Comparison of ENCODE assay signal across 32 cellular contexts in genomic region chr5:168400429-168401220, GRCh38.
"Had no signal": no experiment of that assay in that cellular context is flagged by ENCODE, and none has a peak within 500 bp of the region (broad histone marks: within the 10 kb centered on the region; RNA-seq: fewer than 3 reads in every experiment).

No MANE protein-coding gene starts in this region.

- H3K36me3 ChIP-seq: adrenal gland, brain microvascular endothelial cell, esophagus muscularis mucosa, heart right ventricle, left ventricle myocardium inferior, ovary, sigmoid colon, tibial nerve, uterus had no signal

- H3K27ac ChIP-seq: adrenal gland, brain microvascular endothelial cell, esophagus muscularis mucosa, heart right ventricle, left ventricle myocardium inferior, ovary, psoas muscle, sigmoid colon, suprapubic skin, tibial nerve, uterus, WERI-Rb-1 had no signal

- ATAC-seq: activated CD4-positive, CD25-positive, alpha-beta regulatory T cell treated with anti-CD3 and anti-CD28 coated beads, Interleukin-2, amount 50 U/mL, for 24 hours; effector memory CD8-positive, alpha-beta T cell; heart right ventricle; psoas muscle had no signal

- H3K36me3 Mint-ChIP-seq: activated naive CD8-positive, alpha-beta T cell treated with anti-CD3 and anti-CD28 coated beads for 36 hours; naive B cell had no signal

- H3K4me1 Mint-ChIP-seq: activated naive CD8-positive, alpha-beta T cell treated with anti-CD3 and anti-CD28 coated beads for 36 hours; naive B cell had no signal

- H3K27ac Mint-ChIP-seq: activated naive CD4-positive, alpha-beta T cell treated with anti-CD3 and anti-CD28 coated beads for 36 hours; activated naive CD8-positive, alpha-beta T cell treated with anti-CD3 and anti-CD28 coated beads for 36 hours; activated T-helper 1 cell treated with anti-CD3 and anti-CD28 coated beads, Interleukin-12 subunit alpha, Interleukin-12 subunit beta, Interleukin-2, Interleukin-4 antibody, amounts not matched to agents 30 ng/mL and 10 ng/mL and 1 ng/mL, durations not matched to agents 14 hours and 24 hours and 36 hours; T-helper 1 cell treated with Interleukin-12 subunit alpha and Interleukin-12 subunit beta and Interleukin-4 antibody, amounts not matched to agents 30 μg/mL and 1 μg/mL, for 36 hours had no signal

- H3K4me1 ChIP-seq: adrenal gland, psoas muscle, uterus had no signal

- H3K9me3 Mint-ChIP-seq: activated naive CD4-positive, alpha-beta T cell treated with anti-CD3 and anti-CD28 coated beads for 36 hours; activated naive CD8-positive, alpha-beta T cell treated with anti-CD3 and anti-CD28 coated beads for 36 hours; activated T-helper 1 cell treated with anti-CD3 and anti-CD28 coated beads, Interleukin-12 subunit alpha, Interleukin-12 subunit beta, Interleukin-2, Interleukin-4 antibody, amounts not matched to agents 30 ng/mL and 10 ng/mL and 1 ng/mL, durations not matched to agents 14 hours and 24 hours and 36 hours; effector memory CD8-positive, alpha-beta T cell; T-helper 1 cell treated with Interleukin-12 subunit alpha and Interleukin-12 subunit beta and Interleukin-4 antibody, amounts not matched to agents 30 μg/mL and 1 μg/mL, for 36 hours had no signal

- DNase-seq: activated CD4-positive, alpha-beta T cell treated with anti-CD3 and anti-CD28 coated beads for 48 hours; activated CD4-positive, alpha-beta T cell treated with anti-CD3 and anti-CD28 coated beads, Interleukin-2, amount 50 U/mL, for 48 hours; activated CD8-positive, alpha-beta memory T cell treated with anti-CD3 and anti-CD28 coated beads, Interleukin-2, amount 50 U/mL, for 4 hours; activated effector memory CD4-positive, alpha-beta T cell treated with anti-CD3 and anti-CD28 coated beads, Interleukin-2, amount 50 U/mL, for 16 hours; activated naive CD4-positive, alpha-beta T cell treated with anti-CD3 and anti-CD28 coated beads for 36 hours; activated naive CD8-positive, alpha-beta T cell treated with anti-CD3 and anti-CD28 coated beads for 36 hours; activated T-cell treated with anti-CD3 and anti-CD28 coated beads, Interleukin-2, amount 50 U/mL, for 1 hour; adrenal gland; aorta; brain microvascular endothelial cell; caudate nucleus; cortex of kidney; effector memory CD8-positive, alpha-beta T cell; foreskin melanocyte; heart right ventricle; left ventricle myocardium inferior; naive B cell; ovary; psoas muscle; sigmoid colon; small intestine; stimulated activated CD4-positive, alpha-beta T cell treated with anti-CD3 and anti-CD28 coated beads, Interleukin-1b, Interleukin-23, amount 100 ng/mL, for 48 hours; stimulated activated naive CD4-positive, alpha-beta T cell; T-helper 9 cell; uterus; WERI-Rb-1 had no signal

- H3K4me3 Mint-ChIP-seq: activated naive CD4-positive, alpha-beta T cell treated with anti-CD3 and anti-CD28 coated beads for 36 hours; activated naive CD8-positive, alpha-beta T cell treated with anti-CD3 and anti-CD28 coated beads for 36 hours; activated T-helper 1 cell treated with anti-CD3 and anti-CD28 coated beads, Interleukin-12 subunit alpha, Interleukin-12 subunit beta, Interleukin-2, Interleukin-4 antibody, amounts not matched to agents 30 ng/mL and 10 ng/mL and 1 ng/mL, durations not matched to agents 14 hours and 24 hours and 36 hours; effector memory CD8-positive, alpha-beta T cell; naive B cell; T-helper 1 cell treated with Interleukin-12 subunit alpha and Interleukin-12 subunit beta and Interleukin-4 antibody, amounts not matched to agents 30 μg/mL and 1 μg/mL, for 36 hours had no signal

- H3K9me3 ChIP-seq: adrenal gland, esophagus muscularis mucosa, heart right ventricle, left ventricle myocardium inferior, ovary, psoas muscle, sigmoid colon, suprapubic skin, tibial nerve, uterus had no signal

- H3K4me3 ChIP-seq: adrenal gland, esophagus muscularis mucosa, heart right ventricle, left ventricle myocardium inferior, ovary, psoas muscle, sigmoid colon, suprapubic skin, tibial nerve, uterus had no signal

- H3K27me3 ChIP-seq: adrenal gland, brain microvascular endothelial cell, esophagus muscularis mucosa, heart right ventricle, ovary, sigmoid colon, suprapubic skin, tibial nerve, uterus had no signal
